Comparison of ENCODE assay signal across 16 cellular contexts in the genomic region with DNA sequence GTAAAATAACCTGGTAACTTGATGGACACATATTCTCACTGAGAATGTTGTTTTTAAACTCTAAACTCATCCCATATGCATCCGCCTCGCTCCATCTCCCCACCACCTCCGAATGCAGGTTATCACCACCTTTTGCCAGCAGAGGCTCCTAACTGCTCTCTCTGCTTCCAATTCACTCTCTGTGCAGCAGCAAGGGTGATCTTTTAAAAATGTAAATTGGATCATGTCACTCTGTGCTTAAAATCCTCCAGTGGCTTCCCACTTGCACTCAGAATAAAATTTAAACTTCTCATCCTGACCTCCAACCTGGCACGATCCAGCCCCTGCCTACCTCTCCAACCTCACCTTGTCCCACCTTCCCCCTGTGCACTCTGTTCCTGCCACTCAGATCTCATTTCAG.
A peak's percentile ranks its signal among the peaks of the same experiment; 100 is the strongest.
DNase-seq lines count a peak whose midpoint lies in the region; ATAC-seq and TF ChIP-seq lines count a peak whose summit lies in the region.
"Had no signal": no experiment of that assay in that cellular context is flagged by ENCODE, and none has a peak within 500 bp of the region (broad histone marks: within the 10 kb centered on the region; RNA-seq: fewer than 3 reads in every experiment).

No MANE protein-coding gene starts in this region.

- H3K36me3 Mint-ChIP-seq in WTC11 (no peaks in the 10 kb centered on the region), natural killer cell (no peaks in the 10 kb centered on the region)
- H3K36me3 Mint-ChIP-seq: CD4-positive, alpha-beta memory T cell had no signal

- intact Hi-C loops in natural killer cell (cut with micrococcal nuclease), result no loop called here

- H3K4me1 Mint-ChIP-seq in WTC11, result no peaks in the 10 kb centered on the region
- H3K4me1 Mint-ChIP-seq in natural killer cell, result no peaks in the 10 kb centered on the region
- H3K4me1 Mint-ChIP-seq: CD4-positive, alpha-beta memory T cell; H9 had no signal

- peaks cover 2% of the 10 kb centered on the region; the same call in 1 of the 2 replicates for H3K27me3 Mint-ChIP-seq in WTC11 (ENCODE audit: low read depth)
- H3K27me3 Mint-ChIP-seq in natural killer cell (ENCODE audit: low read depth in 2 of 2), result peaks cover 10 to 16% of the 10 kb centered on the region in 2 donors

- TF ChIP-seq CTCF in WTC11 (IDR thresholded peaks at IDR 0.05) (no peak), natural killer cell (IDR thresholded peaks at IDR 0.05) (no peak)

- H3K4me3 Mint-ChIP-seq in WTC11 (no peak overlapping the region), natural killer cell (no peak overlapping the region)
- H3K4me3 Mint-ChIP-seq: CD4-positive, alpha-beta memory T cell; H9 had no signal

- POLR2A ChIA-PET in WTC11 (lab: Charles Lee), result no interaction called here

- no peak overlapping the region for H3K27ac Mint-ChIP-seq in WTC11
- no peak overlapping the region for H3K27ac Mint-ChIP-seq in natural killer cell
- H3K27ac Mint-ChIP-seq: CD4-positive, alpha-beta memory T cell; H9 had no signal

- DNase-seq in WTC11 (ENCODE audit: low spot score) (no peak), cerebellum (ENCODE audit: low spot score) (peak; percentile 34), putamen (ENCODE audit: low spot score) (peak; percentile 69), natural killer cell (no peak), NOMO-1 (lab: John Stamatoyannopoulos, UW; ENCODE audit: unreplicated experiment in 2 of 2) (no peak)
- DNase-seq: C1 segment of cervical spinal cord; Calu3; CD4-positive, alpha-beta memory T cell; COR-L47; DMS53; DMS79 treated with DMSO at 0.1 percent for 48 hours; GF-D8; GM23248; H9 had no signal

- peak; percentile 55 for ATAC-seq in WTC11
- no peak for ATAC-seq in GM21526 (IDR thresholded peaks at IDR 0.05; ENCODE audit: low FRiP score, unreplicated experiment)
- no peak for ATAC-seq in natural killer cell
- ATAC-seq: HCT116 had no signal

- no peaks in the 10 kb centered on the region for H3K9me3 Mint-ChIP-seq in WTC11
- H3K9me3 Mint-ChIP-seq in natural killer cell, result no peaks in the 10 kb centered on the region
- H3K9me3 Mint-ChIP-seq: CD4-positive, alpha-beta memory T cell; H9 had no signal

- CTCF ChIA-PET in WTC11 (lab: Charles Lee), result interaction anchor here (1.2 kb wide), 1 partner anchor 10 kb away, joined by 5 read pairs; no protein-coding TSS in a partner anchor

TF ChIP-seq in WTC11, 78 proteins besides CTCF, POLR2A, EP300 and RAD21:
- TF ChIP-seq NR1H2 (CRISPR knock-in tag; IDR thresholded peaks at IDR 0.05) (no peak), ESRRA (CRISPR knock-in tag; IDR thresholded peaks at IDR 0.05; ENCODE audit: borderline replicate concordance) (no peak), NR3C1 (CRISPR knock-in tag; conservative IDR thresholded peaks at IDR 0.05; ENCODE audit: low read depth) (no peak), EMX1 (CRISPR knock-in tag; IDR thresholded peaks at IDR 0.05) (no peak), CREM (CRISPR knock-in tag; IDR thresholded peaks at IDR 0.05) (no peak), MYBL2 (CRISPR knock-in tag; IDR thresholded peaks at IDR 0.05) (no peak), ZNF121 (CRISPR knock-in tag; IDR thresholded peaks at IDR 0.05) (no peak), TCF7 (CRISPR knock-in tag; IDR thresholded peaks at IDR 0.05; ENCODE audit: low read depth) (no peak), NFYB (CRISPR knock-in tag; conservative IDR thresholded peaks at IDR 0.05; ENCODE audit: low read depth) (no peak), FOXK1 (CRISPR knock-in tag; IDR thresholded peaks at IDR 0.05) (no peak), SOX15 (CRISPR knock-in tag; IDR thresholded peaks at IDR 0.05) (no peak), FOXJ3 (CRISPR knock-in tag; IDR thresholded peaks at IDR 0.05; ENCODE audit: borderline replicate concordance) (no peak), CREB1 (CRISPR knock-in tag; IDR thresholded peaks at IDR 0.05) (no peak)
- TF ChIP-seq, protein P1, sequence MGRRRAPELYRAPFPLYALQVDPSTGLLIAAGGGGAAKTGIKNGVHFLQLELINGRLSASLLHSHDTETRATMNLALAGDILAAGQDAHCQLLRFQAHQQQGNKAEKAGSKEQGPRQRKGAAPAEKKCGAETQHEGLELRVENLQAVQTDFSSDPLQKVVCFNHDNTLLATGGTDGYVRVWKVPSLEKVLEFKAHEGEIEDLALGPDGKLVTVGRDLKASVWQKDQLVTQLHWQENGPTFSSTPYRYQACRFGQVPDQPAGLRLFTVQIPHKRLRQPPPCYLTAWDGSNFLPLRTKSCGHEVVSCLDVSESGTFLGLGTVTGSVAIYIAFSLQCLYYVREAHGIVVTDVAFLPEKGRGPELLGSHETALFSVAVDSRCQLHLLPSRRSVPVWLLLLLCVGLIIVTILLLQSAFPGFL (CRISPR knock-in tag; IDR thresholded peaks at IDR 0.05; ENCODE audit: borderline replicate concordance), result no peak
- TF ChIP-seq, protein P2, sequence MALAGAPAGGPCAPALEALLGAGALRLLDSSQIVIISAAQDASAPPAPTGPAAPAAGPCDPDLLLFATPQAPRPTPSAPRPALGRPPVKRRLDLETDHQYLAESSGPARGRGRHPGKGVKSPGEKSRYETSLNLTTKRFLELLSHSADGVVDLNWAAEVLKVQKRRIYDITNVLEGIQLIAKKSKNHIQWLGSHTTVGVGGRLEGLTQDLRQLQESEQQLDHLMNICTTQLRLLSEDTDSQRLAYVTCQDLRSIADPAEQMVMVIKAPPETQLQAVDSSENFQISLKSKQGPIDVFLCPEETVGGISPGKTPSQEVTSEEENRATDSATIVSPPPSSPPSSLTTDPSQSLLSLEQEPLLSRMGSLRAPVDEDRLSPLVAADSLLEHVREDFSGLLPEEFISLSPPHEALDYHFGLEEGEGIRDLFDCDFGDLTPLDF (CRISPR knock-in tag; IDR thresholded peaks at IDR 0.05), result no peak
- TF ChIP-seq, protein P3, sequence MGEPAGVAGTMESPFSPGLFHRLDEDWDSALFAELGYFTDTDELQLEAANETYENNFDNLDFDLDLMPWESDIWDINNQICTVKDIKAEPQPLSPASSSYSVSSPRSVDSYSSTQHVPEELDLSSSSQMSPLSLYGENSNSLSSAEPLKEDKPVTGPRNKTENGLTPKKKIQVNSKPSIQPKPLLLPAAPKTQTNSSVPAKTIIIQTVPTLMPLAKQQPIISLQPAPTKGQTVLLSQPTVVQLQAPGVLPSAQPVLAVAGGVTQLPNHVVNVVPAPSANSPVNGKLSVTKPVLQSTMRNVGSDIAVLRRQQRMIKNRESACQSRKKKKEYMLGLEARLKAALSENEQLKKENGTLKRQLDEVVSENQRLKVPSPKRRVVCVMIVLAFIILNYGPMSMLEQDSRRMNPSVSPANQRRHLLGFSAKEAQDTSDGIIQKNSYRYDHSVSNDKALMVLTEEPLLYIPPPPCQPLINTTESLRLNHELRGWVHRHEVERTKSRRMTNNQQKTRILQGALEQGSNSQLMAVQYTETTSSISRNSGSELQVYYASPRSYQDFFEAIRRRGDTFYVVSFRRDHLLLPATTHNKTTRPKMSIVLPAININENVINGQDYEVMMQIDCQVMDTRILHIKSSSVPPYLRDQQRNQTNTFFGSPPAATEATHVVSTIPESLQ (CRISPR knock-in tag; IDR thresholded peaks at IDR 0.05), result no peak

Comparison
In these comparisons a context has a peak if more than half of its experiments do, and no peak if none do; other contexts are left out.
1. DNase-seq: peak in cerebellum (single experiment) and putamen (single experiment); none in WTC11 (single experiment), natural killer cell (single experiment) and NOMO-1 (0 of 2).